ENCODE assay signal across 10 cellular contexts in genomic region chr6:96157018-96157565, GRCh38.
DNase-seq lines count a peak whose midpoint lies in the region; ATAC-seq and TF ChIP-seq lines count a peak whose summit lies in the region.
"Had no signal": no experiment of that assay in that cellular context is flagged by ENCODE, and none has a peak within 500 bp of the region (broad histone marks: within the 10 kb centered on the region; RNA-seq: fewer than 3 reads in every experiment).

No MANE protein-coding gene starts in this region.

- intact Hi-C loops in breast epithelium (cut with DNase I; ENCODE audit: low total_unique reads) = no loop called here

- TF ChIP-seq POLR2A in breast epithelium (IDR thresholded peaks at IDR 0.05) = no peak

- no peaks in the 10 kb centered on the region for H3K4me1 ChIP-seq in breast epithelium

- H3K27me3 ChIP-seq in breast epithelium = no peaks in the 10 kb centered on the region

- H3K36me3 ChIP-seq in breast epithelium = no peaks in the 10 kb centered on the region

- ATAC-seq in GM18511 (IDR thresholded peaks at IDR 0.05; ENCODE audit: unreplicated experiment) = peak; percentile 91
- peak; percentile 95 for ATAC-seq in GM21390 (IDR thresholded peaks at IDR 0.05; ENCODE audit: unreplicated experiment)
- ATAC-seq in HG03378 (IDR thresholded peaks at IDR 0.05; ENCODE audit: unreplicated experiment) = peak; percentile 89
- ATAC-seq in esophagus mucosa = no peak
- ATAC-seq: left ventricle myocardium superior had no signal

- no peak for TF ChIP-seq CTCF in breast epithelium (IDR thresholded peaks at IDR 0.05)

- no peak for DNase-seq in breast epithelium (ENCODE audit: low spot score in 2 of 2)
- DNase-seq in ureter (ENCODE audit: low spot score) = no peak
- no peak for DNase-seq in NAMALWA (ENCODE audit: low spot score)
- no peak for DNase-seq in GM03348 (ENCODE audit: low spot score)
- DNase-seq: left ventricle myocardium superior had no signal

- peak overlapping the region in 2 of 3 donors; percentile 21 to 34 for H3K4me3 ChIP-seq in breast epithelium
- H3K4me3 ChIP-seq: SK-N-MC had no signal

- H3K9me3 ChIP-seq in breast epithelium = no peaks in the 10 kb centered on the region

- no peak overlapping the region for H3K27ac ChIP-seq in breast epithelium
- H3K27ac ChIP-seq: SK-N-MC had no signal
